ENCODE assay signal across 8 cellular contexts in the genomic region with DNA sequence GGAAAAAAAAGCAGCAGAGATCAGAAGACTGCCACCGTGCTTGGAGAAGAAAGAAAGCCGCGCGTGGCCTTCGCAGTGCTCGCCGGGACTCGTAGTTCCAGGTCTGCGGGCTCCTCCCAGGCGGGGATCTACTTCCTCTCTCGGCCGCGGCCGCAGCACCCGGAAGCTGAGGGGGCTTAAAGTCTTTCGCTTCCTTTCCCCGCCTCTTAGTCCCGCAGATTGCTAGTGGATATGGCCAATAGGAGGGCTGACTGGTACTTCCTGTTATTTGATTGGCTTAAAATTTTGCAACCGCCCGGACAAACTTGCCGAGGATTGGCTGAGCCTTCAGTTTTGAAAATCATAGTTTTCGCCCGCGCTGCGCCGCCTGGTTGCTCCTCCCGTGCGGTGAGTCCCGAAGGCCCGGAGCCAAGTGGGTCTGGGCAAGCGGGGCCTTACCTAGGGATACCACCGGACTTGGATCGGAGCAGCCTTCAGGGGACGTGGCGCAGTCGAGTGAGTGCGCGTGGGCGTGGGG. TPM values are rescaled to one million over a fixed set of nuclear protein-coding genes. Genes with fewer than 3 reads are reported as not detected.
DNase-seq lines count a peak whose midpoint lies in the region; ATAC-seq, FAIRE-seq and TF ChIP-seq lines count a peak whose summit lies in the region.

A gene (plus strand): TSS at position 343 of the 517 bp plus-strand sequence. CDS start 4,151 bp downstream, outside the sequence.

- DNase-seq in BE2C (peak; percentile 90), GM19239 (ENCODE audit: insufficient read length, low spot score) (peak; percentile 88), NCI-H524 treated with DMSO at 0.1 percent for 48 hours (lab: John Stamatoyannopoulos, UW) (peak; percentile 87), kidney tubule cell (ENCODE audit: low spot score) (peak; percentile 99)
- peak; percentile 92 to 93 for DNase-seq in activated CD4-positive, alpha-beta T cell treated with anti-CD3 and anti-CD28 coated beads for 4 hours
- DNase-seq in stimulated activated CD4-positive, alpha-beta T cell treated with anti-CD3 and anti-CD28 coated beads, Interleukin-1b, Interleukin-23, amount 100 ng/mL, for 24 hours (ENCODE audit: low read depth in 4 of 4, low spot score in 1 of 4) = peak; percentile 79 to 93 (median 84)

- no peaks in the 10 kb centered on the region for H3K9me3 ChIP-seq in BE2C

- peak; percentile 81 for ATAC-seq in HG03457 (IDR thresholded peaks at IDR 0.05; ENCODE audit: unreplicated experiment)

- H3K27me3 ChIP-seq in BE2C = no peaks in the 10 kb centered on the region

- FAIRE-seq in GM19239 (lab: Jason Lieb, UNC) (peak; percentile 96), colon (lab: Jason Lieb, UNC) (peak; percentile 87)

- H3K4me1 ChIP-seq in BE2C = no peaks in the 10 kb centered on the region

- H3K4me3 ChIP-seq in BE2C (ENCODE audit: low read depth, low read length) = peak within 1 kb of the TSS; percentile 87

- TF ChIP-seq CTCF in BE2C (IDR thresholded peaks at IDR 0.05; ENCODE audit: low read depth, low read length) = no peak

- H3K36me3 ChIP-seq in BE2C = peaks cover 7% of the 10 kb centered on the region

RNA-seq across cellular contexts. Expression of the gene that starts here (rescaled TPM):
- polyA plus RNA-seq in BE2C (2012; ENCODE audit: insufficient read depth, insufficient read length, low read depth) = 10.8 TPM

Comparison
In these comparisons a context has a peak if more than half of its experiments do, and no peak if none do; other contexts are left out.
1. Peak in every context shown above with its lines: DNase-seq, ATAC-seq and H3K4me3 ChIP-seq.